In the genomic region with DNA sequence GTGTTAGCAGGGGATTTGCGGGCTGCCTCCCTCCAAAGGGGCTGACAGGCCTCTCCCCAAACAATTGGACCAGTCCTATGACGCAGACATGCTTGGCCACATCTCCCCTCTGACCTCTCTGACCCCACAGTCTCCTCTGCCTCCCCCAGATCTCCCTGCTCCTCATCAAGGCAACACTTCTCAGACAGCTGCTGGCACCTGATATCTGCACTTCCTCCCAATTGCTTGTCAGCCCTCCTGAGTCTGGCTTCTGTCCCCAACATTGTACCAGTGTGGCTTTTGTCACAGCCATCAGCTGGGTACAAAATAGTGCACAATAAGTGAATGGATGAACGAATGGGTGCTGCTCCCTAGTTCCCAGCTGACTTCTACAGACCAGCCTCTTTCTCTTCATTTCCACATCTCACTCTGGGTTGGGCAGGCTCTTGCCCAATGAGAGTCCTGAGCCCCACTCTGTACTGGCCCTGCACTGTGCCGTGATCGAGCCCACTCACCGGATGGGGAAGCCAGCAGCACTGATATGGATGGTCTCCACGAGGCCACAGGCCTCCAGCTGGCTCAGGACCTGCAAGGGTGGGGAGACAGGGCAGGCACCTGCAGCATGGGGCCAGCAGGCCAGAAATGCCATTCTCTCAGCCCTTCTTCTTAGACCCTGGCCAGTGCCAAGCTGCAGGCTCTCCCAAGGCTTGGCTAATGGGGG, we compare ENCODE assay signal across 20 cellular contexts. TPM values are rescaled to one million over a fixed set of nuclear protein-coding genes. Genes with fewer than 3 reads are reported as not detected.
DNase-seq lines count a peak whose midpoint lies in the region; ATAC-seq and TF ChIP-seq lines count a peak whose summit lies in the region.
"Had no signal": no experiment of that assay in that cellular context is flagged by ENCODE, and none has a peak within 500 bp of the region (broad histone marks: within the 10 kb centered on the region; RNA-seq: fewer than 3 reads in every experiment).

No MANE protein-coding gene starts in this region.

- no peaks in the 10 kb centered on the region for H3K79me2 ChIP-seq in H9 (ENCODE audit: insufficient read depth, low read length)

- intact Hi-C loops in activated CD8-positive, alpha-beta T cell treated with anti-CD3 and anti-CD28 coated beads for 36 hours (cut with micrococcal nuclease): no loop called here

- H2BK15ac ChIP-seq in H9 (ENCODE audit: low read depth, low read length): no peak overlapping the region
- no peak overlapping the region for H2BK15ac ChIP-seq in neuronal stem cell (ENCODE audit: low read length)

- H3K14ac ChIP-seq in H9 (ENCODE audit: insufficient read depth, low read length) (no peak overlapping the region), neuronal stem cell (ENCODE audit: low read length) (no peak overlapping the region)

- peaks cover 47 to 93% of the 10 kb centered on the region in 2 donors for H3K36me3 ChIP-seq in neuronal stem cell (replicated peaks in 1 of 2; ENCODE audit: control insufficient read depth in 2 of 2, insufficient read depth in 2 of 2, low read length in 2 of 2)

- H3K18ac ChIP-seq in H9 (ENCODE audit: insufficient read length, low read depth, low read length) (no peak overlapping the region), neuronal stem cell (ENCODE audit: low read length) (no peak overlapping the region)

- no peak overlapping the region for H3T11ph ChIP-seq in H9 (ENCODE audit: low read length)

- no peak overlapping the region for H4K8ac ChIP-seq in H9 (replicated peaks; ENCODE audit: insufficient read length, low read depth, low read length)
- no peak overlapping the region for H4K8ac ChIP-seq in neuronal stem cell (ENCODE audit: low read depth, low read length)

- H3K9ac ChIP-seq in H9 (ENCODE audit: extremely low read depth, insufficient read length, low read length): no peak overlapping the region
- peak overlapping the region; percentile 71 for H3K9ac ChIP-seq in neuronal stem cell (ENCODE audit: low read depth, low read length, poor library complexity)

- H3K56ac ChIP-seq in H9 (ENCODE audit: insufficient read length, low read depth, low read length): no peak overlapping the region

- peaks cover 40% of the 10 kb centered on the region for H3K36me3 Mint-ChIP-seq in activated CD8-positive, alpha-beta T cell treated with anti-CD3 and anti-CD28 coated beads for 36 hours (ENCODE audit: low read depth)
- H3K36me3 Mint-ChIP-seq in activated CD8-positive, alpha-beta T cell treated with anti-CD3 and anti-CD28 coated beads, Interleukin-2, amount 10 ng/mL, durations not matched to agents 7 days and 5 days (ENCODE audit: low read depth): peaks cover 55% of the 10 kb centered on the region
- H3K36me3 Mint-ChIP-seq in H9 (ENCODE audit: insufficient read depth in 1 of 3, low read depth in 3 of 3): peaks cover 41 to 86% (median 85%) of the 10 kb centered on the region in 3 experiments; a peak in 6 of 7 replicates

- H4K91ac ChIP-seq in H9 (ENCODE audit: insufficient read length, low read depth, low read length): no peak overlapping the region
- no peak overlapping the region for H4K91ac ChIP-seq in neuronal stem cell (ENCODE audit: low read depth, low read length, poor library complexity)

- WGBS in H9 (ENCODE audit: extremely low coverage, insufficient read length, low lambda C conversion rate): no CpG with 5 or more reads among the region's 7 CpGs
- WGBS in neuronal stem cell (ENCODE audit: extremely low coverage in 2 of 2, insufficient read length in 2 of 2, insufficient replicate concordance in 1 of 2), 2 donors: no CpG with 5 or more reads among the region's 7 CpGs

- H3K23ac ChIP-seq in H9 (ENCODE audit: insufficient read length, low read depth, low read length) (no peak overlapping the region), neuronal stem cell (ENCODE audit: low read depth, low read length, poor library complexity) (no peak overlapping the region)

- CTCF ChIA-PET in activated CD8-positive, alpha-beta T cell treated with anti-CD3 and anti-CD28 coated beads for 36 hours (lab: Charles Lee): no interaction called here
- CTCF ChIA-PET in activated CD8-positive, alpha-beta T cell treated with anti-CD3 and anti-CD28 coated beads, Interleukin-2, amount 10 ng/mL, durations not matched to agents 7 days and 5 days (lab: Charles Lee): no interaction called here

- H3K9me3 ChIP-seq in H9 (ENCODE audit: control insufficient read depth, low read depth, low read length) (no peaks in the 10 kb centered on the region), neuronal stem cell (replicated peaks in 1 of 2; ENCODE audit: control insufficient read depth in 2 of 2, insufficient read depth in 1 of 2, low read depth in 1 of 2, low read length in 2 of 2) (no peaks in the 10 kb centered on the region)
- H3K9me3 ChIP-seq: A549, Peyer's patch, spleen had no signal

- peak overlapping the region in 1 of 2 donors; percentile 17 for H3K4me3 ChIP-seq in neuronal stem cell (ENCODE audit: low read length in 2 of 2)
- H3K4me3 ChIP-seq: A549, Peyer's patch, spleen had no signal

- H3K27ac ChIP-seq in H9 (ENCODE audit: insufficient read length, low read depth, low read length): no peak overlapping the region
- no peak overlapping the region for H3K27ac ChIP-seq in neuronal stem cell (replicated peaks; ENCODE audit: low read length)
- H3K27ac ChIP-seq: A549, Peyer's patch, spleen had no signal

- H3K4me2 ChIP-seq in H9 (ENCODE audit: insufficient read depth, insufficient read length, low read length) (no peak overlapping the region), neuronal stem cell (ENCODE audit: insufficient read depth, low read length, poor library complexity, severe bottlenecking) (no peak overlapping the region)
- H3K4me2 ChIP-seq: A549 had no signal

- H2BK5ac ChIP-seq in H9 (ENCODE audit: insufficient read length, low read length) (no peak overlapping the region), neuronal stem cell (ENCODE audit: low read length) (peak overlapping the region; percentile 7)

- H4K20me1 ChIP-seq in H9 (ENCODE audit: control insufficient read depth, insufficient read depth, insufficient read length): peaks cover 2% of the 10 kb centered on the region

- no peak for ATAC-seq in activated CD8-positive, alpha-beta T cell treated with anti-CD3 and anti-CD28 coated beads for 36 hours
- ATAC-seq in activated CD8-positive, alpha-beta T cell treated with anti-CD3 and anti-CD28 coated beads, Interleukin-2, amount 10 ng/mL, durations not matched to agents 7 days and 5 days: no peak
- no peak for ATAC-seq in HG03342 (IDR thresholded peaks at IDR 0.05; ENCODE audit: unreplicated experiment)

- no peak for TF ChIP-seq CTCF in activated CD8-positive, alpha-beta T cell treated with anti-CD3 and anti-CD28 coated beads for 36 hours (IDR thresholded peaks at IDR 0.05)
- TF ChIP-seq CTCF in H9 (conservative IDR thresholded peaks at IDR 0.05): no peak

- H2AFZ ChIP-seq in H9 (ENCODE audit: low read length): no peak overlapping the region
- no peak overlapping the region for H2AFZ ChIP-seq in neuronal stem cell (ENCODE audit: low read length)

- POLR2A ChIA-PET in activated CD8-positive, alpha-beta T cell treated with anti-CD3 and anti-CD28 coated beads for 36 hours (lab: Charles Lee): interaction anchor here (1.6 to 3.6 kb wide), 2 partner anchors 9 to 11 kb away, joined by 6 to 16 read pairs; no protein-coding TSS in a partner anchor
- POLR2A ChIA-PET in activated CD8-positive, alpha-beta T cell treated with anti-CD3 and anti-CD28 coated beads, Interleukin-2, amount 10 ng/mL, durations not matched to agents 7 days and 5 days (lab: Charles Lee): no interaction called here

- H4K5ac ChIP-seq in H9 (ENCODE audit: insufficient read length, low read depth, low read length): no peak overlapping the region

- no peak overlapping the region for H2BK12ac ChIP-seq in H9 (ENCODE audit: insufficient read length, low read depth, low read length)
- H2BK12ac ChIP-seq in neuronal stem cell (ENCODE audit: low read length): no peak overlapping the region

- no peaks in the 10 kb centered on the region for H3K9me3 Mint-ChIP-seq in activated CD8-positive, alpha-beta T cell treated with anti-CD3 and anti-CD28 coated beads for 36 hours
- H3K9me3 Mint-ChIP-seq in activated CD8-positive, alpha-beta T cell treated with anti-CD3 and anti-CD28 coated beads, Interleukin-2, amount 10 ng/mL, durations not matched to agents 7 days and 5 days (ENCODE audit: insufficient read depth): no peaks in the 10 kb centered on the region
- H3K9me3 Mint-ChIP-seq in H9: no peaks in the 10 kb centered on the region
- H3K9me3 Mint-ChIP-seq: T-helper 2 cell treated with Interferon-gamma antibody and Interleukin-4, amounts not matched to agents 5 μg/mL and 100 μg/mL, for 36 hours had no signal

- H2BK120ac ChIP-seq in H9 (ENCODE audit: low read depth, low read length, poor library complexity, severe bottlenecking) (no peak overlapping the region), neuronal stem cell (ENCODE audit: low read depth, low read length) (no peak overlapping the region)

- H3K27me3 ChIP-seq in H9 (ENCODE audit: insufficient read depth, low read length) (no peaks in the 10 kb centered on the region), neuronal stem cell (ENCODE audit: control insufficient read depth in 3 of 3, insufficient read depth in 3 of 3, low read depth in 1 of 3, low read length in 3 of 3) (no peaks in the 10 kb centered on the region)
- H3K27me3 ChIP-seq: Peyer's patch, spleen had no signal

- H2AK5ac ChIP-seq in H9 (ENCODE audit: insufficient read length, low read length): no peak overlapping the region
- no peak overlapping the region for H2AK5ac ChIP-seq in neuronal stem cell (ENCODE audit: low read depth, low read length)

- H3K4me3 Mint-ChIP-seq in activated CD8-positive, alpha-beta T cell treated with anti-CD3 and anti-CD28 coated beads for 36 hours: no peak overlapping the region
- no peak overlapping the region for H3K4me3 Mint-ChIP-seq in activated CD8-positive, alpha-beta T cell treated with anti-CD3 and anti-CD28 coated beads, Interleukin-2, amount 10 ng/mL, durations not matched to agents 7 days and 5 days
- no peak overlapping the region for H3K4me3 Mint-ChIP-seq in H9
- H3K4me3 Mint-ChIP-seq: T-helper 2 cell treated with Interferon-gamma antibody and Interleukin-4, amounts not matched to agents 5 μg/mL and 100 μg/mL, for 36 hours had no signal

- H3K4me1 ChIP-seq in H9 (ENCODE audit: insufficient read depth, low read length) (no peaks in the 10 kb centered on the region), neuronal stem cell (ENCODE audit: control insufficient read depth in 2 of 2, insufficient read depth in 1 of 2, low read depth in 1 of 2, low read length in 2 of 2) (no peaks in the 10 kb centered on the region)
- H3K4me1 ChIP-seq: A549, Peyer's patch, spleen had no signal

- no peak overlapping the region for H3K4ac ChIP-seq in H9 (ENCODE audit: low read depth, low read length)
- H3K4ac ChIP-seq in neuronal stem cell (ENCODE audit: low read length): no peak overlapping the region

- H3K4me1 Mint-ChIP-seq in activated CD8-positive, alpha-beta T cell treated with anti-CD3 and anti-CD28 coated beads for 36 hours (ENCODE audit: low read depth): peaks cover 6% of the 10 kb centered on the region
- H3K4me1 Mint-ChIP-seq in activated CD8-positive, alpha-beta T cell treated with anti-CD3 and anti-CD28 coated beads, Interleukin-2, amount 10 ng/mL, durations not matched to agents 7 days and 5 days (ENCODE audit: low read depth): no peaks in the 10 kb centered on the region
- H3K4me1 Mint-ChIP-seq in H9: no peaks in the 10 kb centered on the region

- H3K79me1 ChIP-seq in H9 (ENCODE audit: insufficient read depth, low read depth, low read length, poor library complexity, severe bottlenecking) (no peaks in the 10 kb centered on the region), neuronal stem cell (ENCODE audit: low read depth, low read length) (no peaks in the 10 kb centered on the region)

- no peaks in the 10 kb centered on the region for H3K23me2 ChIP-seq in H9 (ENCODE audit: insufficient read length, low read depth, low read length, poor library complexity, severe bottlenecking)

- H3K27ac Mint-ChIP-seq in activated CD8-positive, alpha-beta T cell treated with anti-CD3 and anti-CD28 coated beads for 36 hours: peak overlapping the region; percentile 54
- H3K27ac Mint-ChIP-seq in activated CD8-positive, alpha-beta T cell treated with anti-CD3 and anti-CD28 coated beads, Interleukin-2, amount 10 ng/mL, durations not matched to agents 7 days and 5 days: no peak overlapping the region
- H3K27ac Mint-ChIP-seq in H9: peak overlapping the region in 2 of 3 experiments; percentile 3 to 72; a peak in 2 of 7 replicates
- H3K27ac Mint-ChIP-seq: T-helper 2 cell treated with Interferon-gamma antibody and Interleukin-4, amounts not matched to agents 5 μg/mL and 100 μg/mL, for 36 hours had no signal

- H3K27me3 Mint-ChIP-seq in activated CD8-positive, alpha-beta T cell treated with anti-CD3 and anti-CD28 coated beads for 36 hours: no peaks in the 10 kb centered on the region
- no peaks in the 10 kb centered on the region for H3K27me3 Mint-ChIP-seq in activated CD8-positive, alpha-beta T cell treated with anti-CD3 and anti-CD28 coated beads, Interleukin-2, amount 10 ng/mL, durations not matched to agents 7 days and 5 days (ENCODE audit: low read depth)
- no peaks in the 10 kb centered on the region; the same call in 1 of the 2 replicates for H3K27me3 Mint-ChIP-seq in H9 (ENCODE audit: low read depth)

- no peak overlapping the region for H2BK20ac ChIP-seq in H9 (ENCODE audit: low read depth, low read length, poor library complexity, severe bottlenecking)

- no peak for DNase-seq in activated CD8-positive, alpha-beta T cell treated with anti-CD3 and anti-CD28 coated beads for 36 hours
- no peak for DNase-seq in activated CD8-positive, alpha-beta T cell treated with anti-CD3 and anti-CD28 coated beads, Interleukin-2, amount 10 ng/mL, durations not matched to agents 7 days and 5 days
- no peak for DNase-seq in H9
- DNase-seq in ecto neural progenitor cell (ENCODE audit: low spot score): peak; percentile 40
- DNase-seq in neuronal stem cell (ENCODE audit: low spot score): no peak
- no peak for DNase-seq in kidney tubule cell (ENCODE audit: low spot score)
- no peak for DNase-seq in Ammon's horn (ENCODE audit: low spot score)
- DNase-seq: activated naive CD4-positive, alpha-beta T cell; DMS 273 treated with DMSO at 0.1 percent for 48 hours; GDM1; head of caudate nucleus; NCI-H1105; NCI-H2107; NCI-H510A treated with DMSO at 0.1 percent for 48 hours; spleen; stimulated activated CD4-positive, alpha-beta T cell treated with anti-CD3 and anti-CD28 coated beads, Interleukin-4, amount 100 ng/mL, for 24 hours had no signal

RNA-seq across cellular contexts. Expression of gene ZNHIT3, which starts 17.1 kb away (rescaled TPM):
- total RNA-seq in activated CD8-positive, alpha-beta T cell treated with anti-CD3 and anti-CD28 coated beads for 36 hours: 10 to 100 TPM; 46.5 to 50.5 TPM
- 10 to 100 TPM; 32.2 to 33.7 TPM for total RNA-seq in activated CD8-positive, alpha-beta T cell treated with anti-CD3 and anti-CD28 coated beads, Interleukin-2, amount 10 ng/mL, durations not matched to agents 7 days and 5 days
- total RNA-seq in H9 (2021): 58.7 and 64.7 TPM in 2 replicates
- polyA plus RNA-seq in neuronal stem cell (2013, experiment 1 of 2): 75.4 TPM
- polyA plus RNA-seq in neuronal stem cell (2013, experiment 2 of 2): 77.6 TPM

RNA-seq across cellular contexts. Expression of gene MYO19, which starts 31.1 kb away (rescaled TPM):
- 100 to 1,000 TPM; 106 to 114 TPM for total RNA-seq in activated CD8-positive, alpha-beta T cell treated with anti-CD3 and anti-CD28 coated beads for 36 hours
- total RNA-seq in activated CD8-positive, alpha-beta T cell treated with anti-CD3 and anti-CD28 coated beads, Interleukin-2, amount 10 ng/mL, durations not matched to agents 7 days and 5 days: 100 to 1,000 TPM; 136 to 142 TPM
- 134 and 144 TPM in 2 replicates for total RNA-seq in H9 (2021)
- polyA plus RNA-seq in neuronal stem cell (2013, experiment 1 of 2): 29.5 TPM
- 30.0 TPM for polyA plus RNA-seq in neuronal stem cell (2013, experiment 2 of 2)

RNA-seq across cellular contexts. Expression of gene PIGW, which starts 31.2 kb away (rescaled TPM):
- total RNA-seq in activated CD8-positive, alpha-beta T cell treated with anti-CD3 and anti-CD28 coated beads for 36 hours: 10 to 100 TPM; 11.0 to 11.9 TPM
- 10 to 100 TPM in 1 of 2 experiments, 1 to 10 TPM in 1; 8.0 to 11.7 TPM for total RNA-seq in activated CD8-positive, alpha-beta T cell treated with anti-CD3 and anti-CD28 coated beads, Interleukin-2, amount 10 ng/mL, durations not matched to agents 7 days and 5 days
- total RNA-seq in H9 (2021): 24.6 and 26.2 TPM in 2 replicates
- 4.2 TPM for polyA plus RNA-seq in neuronal stem cell (2013, experiment 1 of 2)
- 5.0 TPM for polyA plus RNA-seq in neuronal stem cell (2013, experiment 2 of 2)

RNA-seq across cellular contexts. Expression of gene GGNBP2, which starts 41.1 kb away (rescaled TPM):
- total RNA-seq in activated CD8-positive, alpha-beta T cell treated with anti-CD3 and anti-CD28 coated beads for 36 hours: 10 to 100 TPM; 82.9 to 87.4 TPM
- 100 to 1,000 TPM; 112 to 122 TPM for total RNA-seq in activated CD8-positive, alpha-beta T cell treated with anti-CD3 and anti-CD28 coated beads, Interleukin-2, amount 10 ng/mL, durations not matched to agents 7 days and 5 days
- total RNA-seq in H9 (2021): 52.8 and 55.6 TPM in 2 replicates
- polyA plus RNA-seq in neuronal stem cell (2013, experiment 1 of 2): 44.9 TPM
- polyA plus RNA-seq in neuronal stem cell (2013, experiment 2 of 2): 47.5 TPM
